10 cellular contexts compared by ENCODE assay signal in genomic region chr11:117010808-117011540, GRCh38.
DNase-seq lines count a peak whose midpoint lies in the region; ATAC-seq lines count a peak whose summit lies in the region.
"Had no signal": no experiment of that assay in that cellular context is flagged by ENCODE, and none has a peak within 500 bp of the region (broad histone marks: within the 10 kb centered on the region; RNA-seq: fewer than 3 reads in every experiment).

No MANE protein-coding gene starts in this region.

- H3K27ac ChIP-seq in ectodermal cell (ENCODE audit: insufficient read depth, low read depth, low read length, poor library complexity, severe bottlenecking): peak overlapping the region; percentile 16

- H3K27me3 ChIP-seq in ectodermal cell (ENCODE audit: control insufficient read depth, insufficient read depth, low read length, poor library complexity, severe bottlenecking): no peaks in the 10 kb centered on the region

- peak; percentile 88 for DNase-seq in GM04504 (ENCODE audit: low read depth)
- peak; percentile 87 for DNase-seq in RKO (ENCODE audit: low spot score)
- DNase-seq in skeletal muscle cell (ENCODE audit: low read depth): peak; percentile 92
- DNase-seq in stimulated activated CD4-positive, alpha-beta T cell treated with anti-CD3 and anti-CD28 coated beads, Interleukin-15, amount 100 ng/mL, for 24 hours: no peak
- no peak for DNase-seq in NAMALWA (ENCODE audit: low spot score)
- no peak for DNase-seq in activated naive CD4-positive, alpha-beta T cell treated with Interleukin-2 at 50 U/mL for 16 hours
- DNase-seq: NCI-H1048, nucleus accumbens had no signal

- 91 to 94% methylated on average over 13 of the region's 14 CpGs for WGBS in ectodermal cell, 2 experiments

- peaks cover 5% of the 10 kb centered on the region for H3K4me1 ChIP-seq in ectodermal cell (ENCODE audit: control insufficient read depth, insufficient read depth, low read length)

- no peaks in the 10 kb centered on the region for H3K36me3 ChIP-seq in ectodermal cell (ENCODE audit: control insufficient read depth, insufficient read depth, low read length)

- ATAC-seq in HG03175 (IDR thresholded peaks at IDR 0.05; ENCODE audit: unreplicated experiment): no peak

- no peak overlapping the region for H3K4me3 ChIP-seq in ectodermal cell (ENCODE audit: insufficient read depth, low read depth, low read length)
- H3K4me3 ChIP-seq in skeletal muscle cell (ENCODE audit: low read depth, low read length): no peak overlapping the region

- H3K9me3 ChIP-seq in ectodermal cell (ENCODE audit: control insufficient read depth, low read length): no peaks in the 10 kb centered on the region

Comparison
In these comparisons a context has a peak if more than half of its experiments do, and no peak if none do; other contexts are left out.
1. DNase-seq: peak in GM04504 (single experiment), RKO (single experiment) and skeletal muscle cell (single experiment); none in stimulated activated CD4-positive, alpha-beta T cell treated with anti-CD3 and anti-CD28 coated beads, Interleukin-15, amount 100 ng/mL, for 24 hours (single experiment), NAMALWA (single experiment) and activated naive CD4-positive, alpha-beta T cell treated with Interleukin-2 at 50 U/mL for 16 hours (single experiment).